ENCODE assay signal across 25 cellular contexts in genomic region chr17:4532860-4533521, GRCh38. TPM values are rescaled to one million over a fixed set of nuclear protein-coding genes. Genes with fewer than 3 reads are reported as not detected.
DNase-seq lines count a peak whose midpoint lies in the region; ATAC-seq and TF ChIP-seq lines count a peak whose summit lies in the region.
"Had no signal": no experiment of that assay in that cellular context is flagged by ENCODE, and none has a peak within 500 bp of the region (broad histone marks: within the 10 kb centered on the region; RNA-seq: fewer than 3 reads in every experiment).

No MANE protein-coding gene starts in this region.

- in situ Hi-C loops in HAP-1 (cut with MboI; ENCODE audit: low sequenced_read_pairs), result no loop called here

- no peak overlapping the region for H3K4ac ChIP-seq in neuronal stem cell (ENCODE audit: low read length)

- H4K91ac ChIP-seq in neuronal stem cell (ENCODE audit: low read depth, low read length, poor library complexity), result peak overlapping the region; percentile 85

- H3K14ac ChIP-seq in neuronal stem cell (ENCODE audit: low read length), result no peak overlapping the region

- peaks cover 7% of the 10 kb centered on the region for H3K79me1 ChIP-seq in neuronal stem cell (ENCODE audit: low read depth, low read length)

- H2BK5ac ChIP-seq in neuronal stem cell (ENCODE audit: low read length), result peak overlapping the region; percentile 29

- TF ChIP-seq CTCF in GM06990 (IDR thresholded peaks at IDR 0.05; ENCODE audit: insufficient read depth, low read length, poor library complexity, severe bottlenecking), result no peak

- H3K9me3 ChIP-seq in BLaER1 (no peaks in the 10 kb centered on the region), neuronal stem cell (replicated peaks in 1 of 2; ENCODE audit: control insufficient read depth in 2 of 2, insufficient read depth in 1 of 2, low read depth in 1 of 2, low read length in 2 of 2) (no peaks in the 10 kb centered on the region), HAP-1 (no peaks in the 10 kb centered on the region)
- H3K9me3 ChIP-seq: mucosa of descending colon, pancreas had no signal

- H3K9me3 Mint-ChIP-seq in effector memory CD8-positive, alpha-beta T cell, result no peaks in the 10 kb centered on the region
- H3K9me3 Mint-ChIP-seq: activated CD4-positive, alpha-beta T cell treated with anti-CD3 and anti-CD28 coated beads, Interleukin-2, amount 10 ng/mL, durations not matched to agents 24 days and 14 days; CD4-positive, alpha-beta T cell; immature natural killer cell; nephron; T-helper 2 cell treated with Interferon-gamma antibody and Interleukin-4, amounts not matched to agents 5 μg/mL and 100 μg/mL, for 36 hours had no signal

- no peak overlapping the region for H3K27ac ChIP-seq in BLaER1
- H3K27ac ChIP-seq in neuronal stem cell (replicated peaks; ENCODE audit: low read length), result no peak overlapping the region
- H3K27ac ChIP-seq: GM23248, pancreas had no signal

- H3K4me3 ChIP-seq in BLaER1 (no peak overlapping the region), GM06990 (replicated peaks; ENCODE audit: low read depth, low read length) (no peak overlapping the region), neuronal stem cell (ENCODE audit: low read length in 2 of 2) (no peak overlapping the region), HAP-1 (no peak overlapping the region)
- H3K4me3 ChIP-seq: GM23248, mucosa of descending colon, pancreas had no signal

- H3K4me3 Mint-ChIP-seq in effector memory CD8-positive, alpha-beta T cell, result no peak overlapping the region
- H3K4me3 Mint-ChIP-seq: activated CD4-positive, alpha-beta T cell treated with anti-CD3 and anti-CD28 coated beads, Interleukin-2, amount 10 ng/mL, durations not matched to agents 24 days and 14 days; activated naive CD8-positive, alpha-beta T cell; CD4-positive, alpha-beta T cell; immature natural killer cell; nephron; T-helper 2 cell treated with Interferon-gamma antibody and Interleukin-4, amounts not matched to agents 5 μg/mL and 100 μg/mL, for 36 hours had no signal

- peak overlapping the region; percentile 68 for H3K23ac ChIP-seq in neuronal stem cell (ENCODE audit: low read depth, low read length, poor library complexity)

- DNase-seq in GM06990 (ENCODE audit: extremely low read depth, insufficient read length), result peak; percentile 20
- DNase-seq in effector memory CD8-positive, alpha-beta T cell, result no peak
- DNase-seq in neuronal stem cell (ENCODE audit: low spot score), result no peak
- DNase-seq in HAP-1 (ENCODE audit: low spot score in 2 of 2), result no peak
- no peak for DNase-seq in GF-D8 (lab: John Stamatoyannopoulos, UW)
- no peak for DNase-seq in CD1c-positive myeloid dendritic cell (ENCODE audit: extremely low spot score)
- no peak for DNase-seq in NCI-H69 (lab: John Stamatoyannopoulos, UW)
- DNase-seq: CD4-positive, alpha-beta T cell; foreskin fibroblast; GM23248; immature natural killer cell; Kasumi-1; mucosa of descending colon; NCI-H1048; NCI-H187; NCI-H526; stimulated activated CD4-positive, alpha-beta T cell treated with anti-CD3 and anti-CD28 coated beads, Interleukin-4, amount 100 ng/mL, for 24 hours; stimulated activated naive CD4-positive, alpha-beta T cell; trophoblast cell had no signal

- peaks cover 8% of the 10 kb centered on the region for H3K36me3 Mint-ChIP-seq in effector memory CD8-positive, alpha-beta T cell (ENCODE audit: insufficient read depth)
- H3K36me3 Mint-ChIP-seq: activated naive CD8-positive, alpha-beta T cell had no signal

- H3K18ac ChIP-seq in neuronal stem cell (ENCODE audit: low read length), result peak overlapping the region; percentile 72

- H2AK5ac ChIP-seq in neuronal stem cell (ENCODE audit: low read depth, low read length), result peak overlapping the region; percentile 95

- peak overlapping the region; percentile 49 to 87 for H3K27ac Mint-ChIP-seq in effector memory CD8-positive, alpha-beta T cell
- H3K27ac Mint-ChIP-seq: activated CD4-positive, alpha-beta T cell treated with anti-CD3 and anti-CD28 coated beads, Interleukin-2, amount 10 ng/mL, durations not matched to agents 24 days and 14 days; activated naive CD8-positive, alpha-beta T cell; CD4-positive, alpha-beta T cell; T-helper 2 cell treated with Interferon-gamma antibody and Interleukin-4, amounts not matched to agents 5 μg/mL and 100 μg/mL, for 36 hours had no signal

- H3K9ac ChIP-seq in BLaER1 (no peak overlapping the region), neuronal stem cell (ENCODE audit: low read depth, low read length, poor library complexity) (peak overlapping the region; percentile 74)
- H3K9ac ChIP-seq: GM23248 had no signal

- H4K8ac ChIP-seq in neuronal stem cell (ENCODE audit: low read depth, low read length), result no peak overlapping the region

- no CpG with 5 or more reads among the region's 33 CpGs for WGBS in neuronal stem cell (ENCODE audit: extremely low coverage in 2 of 2, insufficient read length in 2 of 2, insufficient replicate concordance in 1 of 2), 2 donors

- H3K27me3 Mint-ChIP-seq in effector memory CD8-positive, alpha-beta T cell, result peaks cover 0 to 9% of the 10 kb centered on the region in 2 donors

- peak overlapping the region; percentile 2 for H2BK120ac ChIP-seq in neuronal stem cell (ENCODE audit: low read depth, low read length)

- H3K36me3 ChIP-seq in BLaER1 (peaks cover 22% of the 10 kb centered on the region), GM06990 (ENCODE audit: control insufficient read depth, insufficient read depth, low read length) (peaks cover 6% of the 10 kb centered on the region), neuronal stem cell (replicated peaks in 1 of 2; ENCODE audit: control insufficient read depth in 2 of 2, insufficient read depth in 2 of 2, low read length in 2 of 2) (peaks cover 6% of the 10 kb centered on the region in 2 donors), HAP-1 (replicated peaks) (peaks cover 9% of the 10 kb centered on the region)
- H3K36me3 ChIP-seq: pancreas had no signal

- no peak overlapping the region for H2BK12ac ChIP-seq in neuronal stem cell (ENCODE audit: low read length)

- peaks cover 0 to 8% of the 10 kb centered on the region in 2 donors for H3K4me1 Mint-ChIP-seq in effector memory CD8-positive, alpha-beta T cell (ENCODE audit: low read depth in 2 of 2)
- H3K4me1 Mint-ChIP-seq: immature natural killer cell had no signal

- H2BK15ac ChIP-seq in neuronal stem cell (ENCODE audit: low read length), result peak overlapping the region; percentile 100

- peaks cover 30% of the 10 kb centered on the region for H4K20me1 ChIP-seq in BLaER1

- no peak overlapping the region for H2AFZ ChIP-seq in neuronal stem cell (ENCODE audit: low read length)
- H2AFZ ChIP-seq: GM23248 had no signal

- peaks cover 90% of the 10 kb centered on the region for H3K4me1 ChIP-seq in BLaER1
- H3K4me1 ChIP-seq in neuronal stem cell (ENCODE audit: control insufficient read depth in 2 of 2, insufficient read depth in 1 of 2, low read depth in 1 of 2, low read length in 2 of 2), result peaks cover 10 to 20% of the 10 kb centered on the region in 2 donors
- no peaks in the 10 kb centered on the region for H3K4me1 ChIP-seq in HAP-1
- H3K4me1 ChIP-seq: pancreas had no signal

- H3K27me3 ChIP-seq in BLaER1, result no peaks in the 10 kb centered on the region
- H3K27me3 ChIP-seq in GM06990 (replicated peaks; ENCODE audit: control insufficient read depth, insufficient read depth, low read length), result no peaks in the 10 kb centered on the region; the same call in 1 of the 2 replicates
- H3K27me3 ChIP-seq in neuronal stem cell (ENCODE audit: control insufficient read depth in 3 of 3, insufficient read depth in 3 of 3, low read depth in 1 of 3, low read length in 3 of 3), result peaks cover 0 to 3% (median 0%) of the 10 kb centered on the region in 3 experiments
- H3K27me3 ChIP-seq in HAP-1 (ENCODE audit: low read depth), result no peaks in the 10 kb centered on the region; the same call in 1 of the 2 replicates
- H3K27me3 ChIP-seq: pancreas had no signal

- ATAC-seq in effector memory CD8-positive, alpha-beta T cell (replicated peaks), result no peak

- H3K4me2 ChIP-seq in BLaER1 (0 out of 2 replicates have a peak overlapping the region, but pooled peaks have one; percentile 30), neuronal stem cell (ENCODE audit: insufficient read depth, low read length, poor library complexity, severe bottlenecking) (no peak overlapping the region)

RNA-seq across cellular contexts. Expression of gene MYBBP1A, which starts 22.2 kb away (rescaled TPM):
- 15.0 TPM for polyA plus RNA-seq in neuronal stem cell (2013, experiment 1 of 2)
- 14.9 TPM for polyA plus RNA-seq in neuronal stem cell (2013, experiment 2 of 2)

RNA-seq across cellular contexts. Expression of gene GGT6, which starts 27.4 kb away (rescaled TPM):
- polyA plus RNA-seq in neuronal stem cell (2013, experiment 1 of 2), result not detected
- not detected for polyA plus RNA-seq in neuronal stem cell (2013, experiment 2 of 2)
- polyA plus RNA-seq: GM23248, immature natural killer cell had no signal

RNA-seq across cellular contexts. Expression of gene SPNS2, which starts 34.3 kb away (rescaled TPM):
- 0.54 TPM for polyA plus RNA-seq in neuronal stem cell (2013, experiment 1 of 2)
- polyA plus RNA-seq in neuronal stem cell (2013, experiment 2 of 2), result 0.58 TPM

RNA-seq across cellular contexts. Expression of gene SMTNL2, which starts 51.3 kb away (rescaled TPM):
- polyA plus RNA-seq in neuronal stem cell (2013, experiment 1 of 2), result 8.7 TPM
- polyA plus RNA-seq in neuronal stem cell (2013, experiment 2 of 2), result 9.0 TPM
- polyA plus RNA-seq: GM23248, immature natural killer cell had no signal
